In the genomic region with DNA sequence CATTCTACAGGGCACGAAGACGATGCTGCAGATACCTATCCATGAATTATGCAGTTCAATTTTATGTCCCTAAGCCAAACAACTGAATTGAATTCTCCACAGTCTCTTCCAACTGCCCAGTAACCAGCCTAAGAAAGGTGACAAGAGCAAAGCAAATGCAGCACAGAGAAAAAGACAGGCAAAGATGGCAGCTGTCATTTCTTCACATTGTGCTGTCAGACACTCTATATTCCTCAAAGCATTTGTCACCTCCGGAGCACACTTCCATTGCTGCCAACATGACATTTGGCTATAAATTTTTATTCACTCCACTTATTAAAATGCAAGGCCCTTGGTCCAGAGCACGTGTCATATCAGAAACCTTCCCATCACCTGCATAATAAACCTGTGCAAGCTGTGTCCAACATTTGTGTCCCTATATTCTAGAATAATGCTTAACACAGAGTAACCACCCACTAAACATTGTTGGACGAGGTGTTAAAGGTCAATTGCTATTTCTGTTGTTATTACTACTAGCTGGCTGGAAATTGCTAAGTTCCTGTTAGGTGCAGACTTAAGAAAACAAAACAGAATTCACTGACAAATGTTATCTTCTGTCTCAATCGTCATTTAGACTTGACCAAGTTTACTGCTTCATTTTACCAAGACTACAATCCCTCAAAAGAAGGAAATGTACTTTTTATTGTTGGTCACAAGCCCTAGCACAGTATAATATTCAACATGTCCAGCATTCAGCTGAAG, we compare ENCODE assay signal across 14 cellular contexts.
A peak's percentile ranks its signal among the peaks of the same experiment; 100 is the strongest.
DNase-seq lines count a peak whose midpoint lies in the region; ATAC-seq and TF ChIP-seq lines count a peak whose summit lies in the region.
"Had no signal": no experiment of that assay in that cellular context is flagged by ENCODE, and none has a peak within 500 bp of the region (broad histone marks: within the 10 kb centered on the region; RNA-seq: fewer than 3 reads in every experiment).

No MANE protein-coding gene starts in this region.

- H3K4me3 ChIP-seq in colonic mucosa (no peak overlapping the region), skeletal muscle tissue (ENCODE audit: low read length in 3 of 3) (peak overlapping the region in 2 of 3 donors; percentile 10 to 52)
- H3K4me3 ChIP-seq: esophagus muscularis mucosa, GM12878, GM23338 had no signal

- H3K27ac ChIP-seq in colonic mucosa (peak overlapping the region; percentile 71), skeletal muscle tissue (ENCODE audit: low read depth, low read length) (peak overlapping the region; percentile 39)

- no peak for ATAC-seq in GM21390 (IDR thresholded peaks at IDR 0.05; ENCODE audit: unreplicated experiment)
- ATAC-seq: activated CD8-positive, alpha-beta T cell treated with anti-CD3 and anti-CD28 coated beads for 36 hours; GM12878; GM23338 had no signal

- H3K4me1 ChIP-seq in colonic mucosa (peaks cover 12% of the 10 kb centered on the region), skeletal muscle tissue (ENCODE audit: control insufficient read depth in 3 of 3, insufficient read depth in 3 of 3, low read length in 3 of 3) (peaks cover 16 to 30% (median 23%) of the 10 kb centered on the region in 3 donors)

- H3K36me3 ChIP-seq in colonic mucosa (no peaks in the 10 kb centered on the region), skeletal muscle tissue (ENCODE audit: control insufficient read depth in 3 of 3, insufficient read depth in 3 of 3, low read length in 3 of 3) (no peaks in the 10 kb centered on the region)
- H3K36me3 ChIP-seq: esophagus muscularis mucosa had no signal

- no peak for TF ChIP-seq CTCF in colonic mucosa (IDR thresholded peaks at IDR 0.05)

- in situ Hi-C loops in G401 (cut with HindIII; ENCODE audit: low sequenced_read_pairs): no loop called here

- H3K27me3 ChIP-seq in colonic mucosa (no peaks in the 10 kb centered on the region), skeletal muscle tissue (ENCODE audit: control insufficient read depth in 3 of 3, insufficient read depth in 3 of 3, low read length in 3 of 3) (no peaks in the 10 kb centered on the region)
- H3K27me3 ChIP-seq: esophagus muscularis mucosa had no signal

- intact Hi-C loops in colonic mucosa (cut with DNase I): no loop called here

- DNase-seq in G401 (ENCODE audit: low spot score) (peak; percentile 43), colonic mucosa (no peak), left kidney (ENCODE audit: low read depth, low spot score) (peak; percentile 21), NCI-H526 (lab: John Stamatoyannopoulos, UW) (no peak), NCI-H510A (lab: John Stamatoyannopoulos, UW) (no peak), DMS53 treated with DMSO at 0.1 percent for 48 hours (lab: John Stamatoyannopoulos, UW; ENCODE audit: unreplicated experiment) (no peak)
- DNase-seq: activated CD8-positive, alpha-beta T cell treated with anti-CD3 and anti-CD28 coated beads for 36 hours; NCI-H187 treated with DMSO at 0.1 percent for 48 hours; nephron progenitor cell had no signal

- peak overlapping the region in 1 of 2 donors; percentile 29 for H3K9ac ChIP-seq in colonic mucosa (ENCODE audit: low read depth in 2 of 2, low read length in 2 of 2)
- no peak overlapping the region for H3K9ac ChIP-seq in skeletal muscle tissue (ENCODE audit: low read depth in 1 of 3, low read length in 3 of 3)

- H3K9me3 ChIP-seq in colonic mucosa (no peaks in the 10 kb centered on the region), skeletal muscle tissue (ENCODE audit: control insufficient read depth in 3 of 3, low read length in 3 of 3) (no peaks in the 10 kb centered on the region)
- H3K9me3 ChIP-seq: esophagus muscularis mucosa had no signal

Comparison
In these comparisons a context has a peak if more than half of its experiments do, and no peak if none do; other contexts are left out.
1. DNase-seq: peak in G401 (single experiment) and left kidney (single experiment); none in colonic mucosa (single experiment), NCI-H526 (0 of 2), NCI-H510A (single experiment) and DMS53 treated with DMSO at 0.1 percent for 48 hours (single experiment).